In the genomic region with DNA sequence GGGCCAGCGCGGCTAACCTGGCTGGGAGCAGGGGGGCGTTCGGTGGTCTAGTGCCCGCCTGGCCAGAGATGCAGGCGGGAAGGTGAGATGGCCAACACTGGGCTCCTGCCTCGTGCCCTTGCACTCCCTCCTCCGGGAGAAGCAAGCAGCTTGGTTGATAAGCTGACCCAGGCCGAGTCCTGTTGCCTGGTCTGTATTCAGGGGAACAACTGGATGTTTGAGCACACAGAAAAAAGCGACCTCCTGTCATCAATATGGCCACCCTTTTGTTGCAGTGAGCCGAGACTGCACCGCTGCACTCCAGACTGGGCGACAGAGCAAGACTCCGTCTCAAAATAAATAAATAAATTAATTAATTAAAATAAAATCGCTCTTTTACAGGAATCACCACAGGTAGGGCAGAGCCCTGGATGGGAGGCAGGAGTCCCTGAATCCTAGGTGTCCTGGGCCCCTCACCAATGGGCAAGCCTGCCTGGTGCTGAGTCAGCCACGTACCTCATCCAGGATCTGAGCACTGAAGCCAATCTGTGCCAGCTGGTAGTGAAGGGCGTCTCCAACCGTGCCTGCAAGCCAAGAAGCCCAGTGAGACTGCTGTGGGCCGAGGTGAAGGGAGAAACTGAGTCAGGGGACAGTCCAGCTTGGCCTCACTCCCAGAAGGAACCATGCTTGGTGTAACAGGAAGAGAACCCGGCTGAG, we compare ENCODE assay signal across 2 cellular contexts.
TF ChIP-seq lines count a peak whose summit lies in the region.

No MANE protein-coding gene starts in this region.

TF ChIP-seq in Ishikawa, 13 proteins besides CTCF, POLR2A, EP300 and RAD21 (continued from another document):
- TF ChIP-seq, protein P1, sequence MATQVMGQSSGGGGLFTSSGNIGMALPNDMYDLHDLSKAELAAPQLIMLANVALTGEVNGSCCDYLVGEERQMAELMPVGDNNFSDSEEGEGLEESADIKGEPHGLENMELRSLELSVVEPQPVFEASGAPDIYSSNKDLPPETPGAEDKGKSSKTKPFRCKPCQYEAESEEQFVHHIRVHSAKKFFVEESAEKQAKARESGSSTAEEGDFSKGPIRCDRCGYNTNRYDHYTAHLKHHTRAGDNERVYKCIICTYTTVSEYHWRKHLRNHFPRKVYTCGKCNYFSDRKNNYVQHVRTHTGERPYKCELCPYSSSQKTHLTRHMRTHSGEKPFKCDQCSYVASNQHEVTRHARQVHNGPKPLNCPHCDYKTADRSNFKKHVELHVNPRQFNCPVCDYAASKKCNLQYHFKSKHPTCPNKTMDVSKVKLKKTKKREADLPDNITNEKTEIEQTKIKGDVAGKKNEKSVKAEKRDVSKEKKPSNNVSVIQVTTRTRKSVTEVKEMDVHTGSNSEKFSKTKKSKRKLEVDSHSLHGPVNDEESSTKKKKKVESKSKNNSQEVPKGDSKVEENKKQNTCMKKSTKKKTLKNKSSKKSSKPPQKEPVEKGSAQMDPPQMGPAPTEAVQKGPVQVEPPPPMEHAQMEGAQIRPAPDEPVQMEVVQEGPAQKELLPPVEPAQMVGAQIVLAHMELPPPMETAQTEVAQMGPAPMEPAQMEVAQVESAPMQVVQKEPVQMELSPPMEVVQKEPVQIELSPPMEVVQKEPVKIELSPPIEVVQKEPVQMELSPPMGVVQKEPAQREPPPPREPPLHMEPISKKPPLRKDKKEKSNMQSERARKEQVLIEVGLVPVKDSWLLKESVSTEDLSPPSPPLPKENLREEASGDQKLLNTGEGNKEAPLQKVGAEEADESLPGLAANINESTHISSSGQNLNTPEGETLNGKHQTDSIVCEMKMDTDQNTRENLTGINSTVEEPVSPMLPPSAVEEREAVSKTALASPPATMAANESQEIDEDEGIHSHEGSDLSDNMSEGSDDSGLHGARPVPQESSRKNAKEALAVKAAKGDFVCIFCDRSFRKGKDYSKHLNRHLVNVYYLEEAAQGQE (IDR thresholded peaks at IDR 0.05; ENCODE audit: low read depth) = no peak
- TF ChIP-seq NFIC (IDR thresholded peaks at IDR 0.05) (no peak), TCF12 (IDR thresholded peaks at IDR 0.05; ENCODE audit: low read depth) (no peak), ZBTB7A (IDR thresholded peaks at IDR 0.05; ENCODE audit: low read depth) (peak; percentile 94), CREB1 (IDR thresholded peaks at IDR 0.05; ENCODE audit: low read depth) (no peak), CEBPB (IDR thresholded peaks at IDR 0.05) (no peak), TEAD4 (IDR thresholded peaks at IDR 0.05) (no peak)
- TF ChIP-seq, protein P2, sequence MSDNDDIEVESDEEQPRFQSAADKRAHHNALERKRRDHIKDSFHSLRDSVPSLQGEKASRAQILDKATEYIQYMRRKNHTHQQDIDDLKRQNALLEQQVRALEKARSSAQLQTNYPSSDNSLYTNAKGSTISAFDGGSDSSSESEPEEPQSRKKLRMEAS (IDR thresholded peaks at IDR 0.05) = no peak; the same call in 1 of the 2 replicates

TF ChIP-seq in SK-N-SH treated with all-trans-retinoic acid at 6 μM for 48 hours, 23 proteins besides CTCF, POLR2A, EP300 and RAD21 (continued from another document):
- TF ChIP-seq, protein P3, sequence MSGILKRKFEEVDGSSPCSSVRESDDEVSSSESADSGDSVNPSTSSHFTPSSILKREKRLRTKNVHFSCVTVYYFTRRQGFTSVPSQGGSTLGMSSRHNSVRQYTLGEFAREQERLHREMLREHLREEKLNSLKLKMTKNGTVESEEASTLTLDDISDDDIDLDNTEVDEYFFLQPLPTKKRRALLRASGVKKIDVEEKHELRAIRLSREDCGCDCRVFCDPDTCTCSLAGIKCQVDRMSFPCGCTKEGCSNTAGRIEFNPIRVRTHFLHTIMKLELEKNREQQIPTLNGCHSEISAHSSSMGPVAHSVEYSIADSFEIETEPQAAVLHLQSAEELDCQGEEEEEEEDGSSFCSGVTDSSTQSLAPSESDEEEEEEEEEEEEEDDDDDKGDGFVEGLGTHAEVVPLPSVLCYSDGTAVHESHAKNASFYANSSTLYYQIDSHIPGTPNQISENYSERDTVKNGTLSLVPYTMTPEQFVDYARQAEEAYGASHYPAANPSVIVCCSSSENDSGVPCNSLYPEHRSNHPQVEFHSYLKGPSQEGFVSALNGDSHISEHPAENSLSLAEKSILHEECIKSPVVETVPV (CRISPR knock-in tag; IDR thresholded peaks at IDR 0.05) = no peak
- TF ChIP-seq, protein P4, sequence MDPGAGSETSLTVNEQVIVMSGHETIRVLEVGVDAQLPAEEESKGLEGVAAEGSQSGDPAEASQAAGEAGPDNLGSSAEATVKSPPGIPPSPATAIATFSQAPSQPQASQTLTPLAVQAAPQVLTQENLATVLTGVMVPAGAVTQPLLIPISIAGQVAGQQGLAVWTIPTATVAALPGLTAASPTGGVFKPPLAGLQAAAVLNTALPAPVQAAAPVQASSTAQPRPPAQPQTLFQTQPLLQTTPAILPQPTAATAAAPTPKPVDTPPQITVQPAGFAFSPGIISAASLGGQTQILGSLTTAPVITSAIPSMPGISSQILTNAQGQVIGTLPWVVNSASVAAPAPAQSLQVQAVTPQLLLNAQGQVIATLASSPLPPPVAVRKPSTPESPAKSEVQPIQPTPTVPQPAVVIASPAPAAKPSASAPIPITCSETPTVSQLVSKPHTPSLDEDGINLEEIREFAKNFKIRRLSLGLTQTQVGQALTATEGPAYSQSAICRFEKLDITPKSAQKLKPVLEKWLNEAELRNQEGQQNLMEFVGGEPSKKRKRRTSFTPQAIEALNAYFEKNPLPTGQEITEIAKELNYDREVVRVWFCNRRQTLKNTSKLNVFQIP (CRISPR knock-in tag; IDR thresholded peaks at IDR 0.05; ENCODE audit: borderline replicate concordance, low read depth) = no peak
- TF ChIP-seq ZFP3 (CRISPR knock-in tag; IDR thresholded peaks at IDR 0.05) = no peak
